ENCODE assay signal across 10 cellular contexts in the genomic region with DNA sequence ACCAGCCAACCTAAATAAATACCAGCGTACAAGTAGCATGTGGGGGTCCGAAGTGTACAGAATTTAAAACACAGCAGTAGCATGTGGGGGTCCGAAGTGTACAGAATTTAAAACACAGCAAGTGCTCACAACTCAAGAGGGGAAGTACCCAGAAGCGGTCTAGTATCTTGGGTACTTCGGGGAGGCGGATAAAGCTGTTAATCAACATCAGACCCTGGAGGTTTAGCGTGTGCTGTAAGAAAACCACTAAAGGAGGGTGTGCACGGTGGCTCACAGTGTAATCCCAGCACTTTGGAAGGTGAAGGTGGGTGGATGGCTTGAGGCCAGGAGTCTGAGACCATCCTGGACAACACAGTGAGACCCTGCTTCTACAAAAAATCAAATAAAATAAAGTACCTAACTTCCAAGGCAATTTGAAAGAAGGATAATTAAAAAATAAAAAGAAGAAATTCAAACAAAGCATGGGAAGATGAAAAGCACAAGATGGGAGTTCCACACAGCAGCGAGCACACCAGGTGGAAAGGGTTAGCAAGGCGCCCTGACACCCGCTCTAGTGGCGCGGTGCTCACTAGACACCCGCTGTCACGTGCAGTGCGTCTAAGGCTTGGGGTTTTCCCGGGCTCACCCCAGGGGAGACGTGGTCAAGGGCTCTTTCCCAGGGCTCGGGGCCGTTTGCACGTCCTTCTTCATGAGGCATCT. TPM values are rescaled to one million over a fixed set of nuclear protein-coding genes. Genes with fewer than 3 reads are reported as not detected.
DNase-seq lines count a peak whose midpoint lies in the region; ATAC-seq and TF ChIP-seq lines count a peak whose summit lies in the region.
"Had no signal": no experiment of that assay in that cellular context is flagged by ENCODE, and none has a peak within 500 bp of the region (broad histone marks: within the 10 kb centered on the region; RNA-seq: fewer than 3 reads in every experiment).

No MANE protein-coding gene starts in this region.

- H2AFZ ChIP-seq in OCI-LY7 (ENCODE audit: low read length), result peak overlapping the region; percentile 54; the same call in 1 of the 2 replicates

- no peaks in the 10 kb centered on the region for H3K9me2 ChIP-seq in OCI-LY7 (ENCODE audit: insufficient read depth, low read length)

- CTCF ChIA-PET in GM10248 (lab: Yijun Ruan, JAX), result interaction anchor here (1.0 to 1.9 kb wide), 3 partner anchors 10 to 131 kb away, joined by 3 to 9 read pairs (median 3); no protein-coding TSS in a partner anchor
- CTCF ChIA-PET in OCI-LY7 (lab: Charles Lee; ENCODE audit: unreplicated experiment), result interaction anchor here (0.7 kb wide), 1 partner anchor 53 kb away, joined by 5 read pairs; no protein-coding TSS in a partner anchor

- H3K36me3 ChIP-seq in OCI-LY7 (ENCODE audit: insufficient read depth, low read length) (no peaks in the 10 kb centered on the region), right lobe of liver (no peaks in the 10 kb centered on the region)

- H3K27ac ChIP-seq in OCI-LY7 (ENCODE audit: low read depth, low read length, poor library complexity, severe bottlenecking) (peak overlapping the region; percentile 88), right lobe of liver (no peak overlapping the region)

- POLR2A ChIA-PET in GM10248 (lab: Yijun Ruan, JAX), result no interaction called here
- POLR2A ChIA-PET in OCI-LY7 (lab: Charles Lee), result interaction anchor here (0.6 to 1.0 kb wide), 2 partner anchors 36 to 53 kb away, joined by 3 to 4 read pairs; no protein-coding TSS in a partner anchor

- H3K9me3 ChIP-seq in OCI-LY7 (ENCODE audit: low read length), result no peaks in the 10 kb centered on the region
- H3K9me3 ChIP-seq in right lobe of liver, result no peaks in the 10 kb centered on the region

- TF ChIP-seq POLR2A in GM19099 (IDR thresholded peaks at IDR 0.05; ENCODE audit: extremely low read depth, insufficient read length, low read depth), result peak; percentile 47
- no peak for TF ChIP-seq POLR2A in right lobe of liver (IDR thresholded peaks at IDR 0.05)

- H3K27me3 ChIP-seq in right lobe of liver, result no peaks in the 10 kb centered on the region

- peak; percentile 83 for ATAC-seq in HG02840 (IDR thresholded peaks at IDR 0.05; ENCODE audit: low FRiP score, unreplicated experiment)
- ATAC-seq in right lobe of liver, result no peak

- TF ChIP-seq CTCF in GM10248 (IDR thresholded peaks at IDR 0.05; ENCODE audit: control extremely low read depth, extremely low read depth, low read depth, missing control alignments), result no peak
- 0 out of 2 replicates have a peak, but pooled peaks have one; percentile 9 for TF ChIP-seq CTCF in OCI-LY7 (conservative IDR thresholded peaks at IDR 0.05; ENCODE audit: low read length)
- TF ChIP-seq CTCF in right lobe of liver (IDR thresholded peaks at IDR 0.05), result no peak

- H3K4me2 ChIP-seq in OCI-LY7 (ENCODE audit: low read length), result peak overlapping the region; percentile 72

- H3K4me3 ChIP-seq in OCI-LY7 (ENCODE audit: low read depth, low read length, poor library complexity, severe bottlenecking) (peak overlapping the region; percentile 52), right lobe of liver (no peak overlapping the region)

- intact Hi-C loops in OCI-LY7 (cut with micrococcal nuclease; ENCODE audit: unreplicated experiment), result loop anchor here (1.0 to 10.0 kb wide), 4 partner anchors 53 to 1177 kb away; a partner anchor contains a TSS
- intact Hi-C loops in right lobe of liver (cut with DNase I), result no loop called here

- DNase-seq in GM10248 (ENCODE audit: extremely low spot score), result peak; percentile 87
- DNase-seq in OCI-LY7 (ENCODE audit: low spot score), result peak; percentile 71
- DNase-seq in right lobe of liver, result no peak
- DNase-seq in NCI-H345 treated with DMSO at 0.1 percent for 48 hours (lab: John Stamatoyannopoulos, UW; ENCODE audit: unreplicated experiment), result no peak
- DNase-seq in globus pallidus (ENCODE audit: low spot score), result no peak
- no peak for DNase-seq in RKO (ENCODE audit: low spot score)
- DNase-seq: activated CD4-positive, alpha-beta T cell treated with anti-CD3 and anti-CD28 coated beads, Interleukin-2, amount 50 U/mL, for 1 hour; NCI-H748 treated with DMSO at 0.1 percent for 48 hours had no signal

- BruUV-seq in OCI-LY7 (replicated peaks; lab: Mats Ljungman, UMichigan), result no TSS peak

- H4K20me1 ChIP-seq in OCI-LY7 (ENCODE audit: insufficient read depth, low read length), result no peaks in the 10 kb centered on the region

- H3K4me1 ChIP-seq in OCI-LY7 (ENCODE audit: insufficient read depth, low read length, poor library complexity, severe bottlenecking) (peaks cover 53% of the 10 kb centered on the region), right lobe of liver (no peaks in the 10 kb centered on the region)

- WGBS in right lobe of liver (ENCODE audit: insufficient coverage, low coverage, low lambda C conversion rate, missing lambda C conversion rate), result 70% methylated on average over 4 of the region's 21 CpGs

- H3K79me2 ChIP-seq in OCI-LY7 (ENCODE audit: insufficient read depth, low read depth, low read length), result peaks cover 17% of the 10 kb centered on the region

RNA-seq across cellular contexts. Expression of a gene that starts 35.0 kb away (rescaled TPM):
- total RNA-seq in OCI-LY7 (2014; rRNA removed; shearing (Covaris generic)), result 26.4 and 27.5 TPM in 2 replicates
- 22.4 and 22.6 TPM in 2 replicates for total RNA-seq in OCI-LY7 (2022)
- 10 to 100 TPM in 5 of 6 experiments, 1 to 10 TPM in 1; 8.5 to 17.0 (median 14.1) TPM for total RNA-seq in right lobe of liver

RNA-seq across cellular contexts. Expression of a gene that starts 50.5 kb away (rescaled TPM):
- not detected in 2 replicates for total RNA-seq in OCI-LY7 (2014; rRNA removed; shearing (Covaris generic))
- not detected in 2 replicates for total RNA-seq in OCI-LY7 (2022)
- 10 to 100 TPM in 2 of 6 experiments, 1 to 10 TPM in 2, under 1 TPM in 2; 0.22 to 13.7 (median 4.4) TPM for total RNA-seq in right lobe of liver

Comparison
In these comparisons a context has a peak if more than half of its experiments do, and no peak if none do; other contexts are left out.
1. DNase-seq: peak in GM10248 (single experiment) and OCI-LY7 (single experiment); none in right lobe of liver (0 of 3), NCI-H345 treated with DMSO at 0.1 percent for 48 hours (single experiment), globus pallidus (single experiment) and RKO (single experiment).